ENCODE assay signal across 1 cellular context in the genomic region with DNA sequence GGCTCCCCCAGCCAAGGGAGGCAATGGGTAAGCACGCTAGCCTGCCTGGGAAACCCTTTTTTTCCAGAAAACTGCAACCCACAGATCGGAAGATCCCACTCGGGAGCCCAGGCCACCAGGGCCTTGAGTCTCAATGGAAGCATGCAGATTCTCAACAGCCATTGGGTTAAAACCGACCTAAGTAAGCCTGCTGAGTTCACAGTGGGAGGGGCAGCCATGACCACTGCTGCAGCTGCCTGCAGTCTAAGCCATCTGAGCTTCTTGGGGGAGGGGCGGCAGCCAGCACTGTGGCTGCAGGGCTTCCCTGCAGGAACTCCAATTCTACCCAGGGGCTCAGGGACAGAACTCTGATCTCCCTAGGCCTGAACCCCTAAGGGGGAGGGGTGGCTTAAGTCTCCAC.
TF ChIP-seq lines count a peak whose summit lies in the region.

No MANE protein-coding gene starts in this region.

TF ChIP-seq in H1, 55 proteins besides CTCF, POLR2A, EP300 and RAD21 (continued from another document):
- no peak for TF ChIP-seq ZNF274 (IDR thresholded peaks at IDR 0.05; ENCODE audit: borderline replicate concordance, extremely low read depth, low read length)
